ENCODE assay signal across 8 cellular contexts in the genomic region with DNA sequence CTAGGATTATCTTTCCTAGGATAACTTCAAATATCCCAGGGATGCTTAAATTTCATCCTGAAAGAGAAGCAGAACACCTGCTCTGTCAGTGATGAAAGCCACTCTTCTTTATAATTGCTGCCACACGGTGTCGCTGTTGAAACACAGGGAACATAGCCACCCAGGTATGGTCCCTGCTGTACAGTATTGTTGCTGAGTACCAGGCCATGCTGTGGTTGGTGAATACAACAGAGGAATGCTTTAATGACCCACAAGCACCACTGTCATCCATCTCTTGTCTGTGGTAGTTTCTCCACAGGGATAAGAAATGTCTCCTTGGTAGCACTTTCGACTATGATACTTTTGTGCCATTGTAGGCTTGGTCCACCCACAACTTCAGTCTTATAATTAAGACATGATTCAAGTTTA.
DNase-seq lines count a peak whose midpoint lies in the region; TF ChIP-seq lines count a peak whose summit lies in the region.

No MANE protein-coding gene starts in this region.

- no peak overlapping the region for H3K4me3 ChIP-seq in adipocyte (ENCODE audit: low read length)
- H3K4me3 ChIP-seq in right atrium auricular region: no peak overlapping the region
- H3K4me3 ChIP-seq in sigmoid colon: no peak overlapping the region

- H3K9ac ChIP-seq in adipocyte (ENCODE audit: low read length): no peak overlapping the region

- no peaks in the 10 kb centered on the region for H3K27me3 ChIP-seq in adipocyte (replicated peaks; ENCODE audit: control insufficient read depth, insufficient read depth, low read length)
- no peaks in the 10 kb centered on the region for H3K27me3 ChIP-seq in right atrium auricular region
- H3K27me3 ChIP-seq in sigmoid colon: no peaks in the 10 kb centered on the region

- no peak for TF ChIP-seq POLR2A in sigmoid colon (IDR thresholded peaks at IDR 0.05)

- WGBS in sigmoid colon, 2 donors: 30% methylated on average over 3 of the region's 3 CpGs

- TF ChIP-seq CTCF in right atrium auricular region (IDR thresholded peaks at IDR 0.05): peak; percentile 50 to 84
- TF ChIP-seq CTCF in sigmoid colon (IDR thresholded peaks at IDR 0.05): peak; percentile 33 to 70 (median 53)

- H3K27ac ChIP-seq in right atrium auricular region (no peak overlapping the region), sigmoid colon (no peak overlapping the region)

- peak; percentile 40 for DNase-seq in GDM1 (lab: John Stamatoyannopoulos, UW)
- peak; percentile 90 for DNase-seq in H4 (ENCODE audit: low spot score)
- peak; percentile 44 for DNase-seq in MV-4-11 (lab: John Stamatoyannopoulos, UW)
- peak; percentile 93 for DNase-seq in SW480 (ENCODE audit: low spot score)
- peak; percentile 82 for DNase-seq in adipocyte (ENCODE audit: low read depth)
- peak; percentile 65 for DNase-seq in right atrium auricular region (ENCODE audit: low spot score)
- peak; percentile 67 for DNase-seq in sigmoid colon
- DNase-seq in GOT3 (lab: John Stamatoyannopoulos, UW): no peak

- intact Hi-C loops in sigmoid colon (cut with DNase I): loop anchor here (1.0 to 5.0 kb wide), 4 partner anchors 70 to 265 kb away; a partner anchor contains a TSS

- no peaks in the 10 kb centered on the region for H3K36me3 ChIP-seq in adipocyte (ENCODE audit: control insufficient read depth, insufficient read depth, low read length, severe bottlenecking)
- no peaks in the 10 kb centered on the region for H3K36me3 ChIP-seq in right atrium auricular region
- no peaks in the 10 kb centered on the region for H3K36me3 ChIP-seq in sigmoid colon

- H3K9me3 ChIP-seq in adipocyte (ENCODE audit: control insufficient read depth, low read length) (no peaks in the 10 kb centered on the region), right atrium auricular region (no peaks in the 10 kb centered on the region), sigmoid colon (no peaks in the 10 kb centered on the region)

- H3K4me1 ChIP-seq in adipocyte (ENCODE audit: control insufficient read depth, insufficient read depth, low read length): peaks cover 6% of the 10 kb centered on the region
- H3K4me1 ChIP-seq in right atrium auricular region: no peaks in the 10 kb centered on the region
- H3K4me1 ChIP-seq in sigmoid colon: no peaks in the 10 kb centered on the region

- TF ChIP-seq EP300 in sigmoid colon (IDR thresholded peaks at IDR 0.05): no peak
